ENCODE assay signal across 8 cellular contexts in genomic region chr4:174283507-174284180, GRCh38. TPM values are rescaled to one million over a fixed set of nuclear protein-coding genes. Genes with fewer than 3 reads are reported as not detected.
A peak's percentile ranks its signal among the peaks of the same experiment; 100 is the strongest.
DNase-seq lines count a peak whose midpoint lies in the region; ATAC-seq and TF ChIP-seq lines count a peak whose summit lies in the region.

CEP44 (plus strand) TSS chr4:174283911; CDS start chr4:174299122, 15,211 bp downstream.
FBXO8 (minus strand) TSS chr4:174283667; CDS start chr4:174263092, 20,575 bp downstream.

- peak within 1 kb of the TSS; percentile 82 for H3K4me3 ChIP-seq in AG10803 (ENCODE audit: low read length)

- peak within 1 kb of the TSS; percentile 99 for H3K27ac ChIP-seq in cingulate gyrus (ENCODE audit: low read depth, low read length)

- intact Hi-C loops in left colon (cut with DNase I, micrococcal nuclease) = no loop called here

- ATAC-seq in GM18909 (IDR thresholded peaks at IDR 0.05; ENCODE audit: poor library complexity, unreplicated experiment) = peak; percentile 69
- ATAC-seq in HG03196 (IDR thresholded peaks at IDR 0.05; ENCODE audit: unreplicated experiment) = peak; percentile 65
- ATAC-seq in left colon = peak; percentile 73

- peak; percentile 72 for DNase-seq in AG10803 (ENCODE audit: low read depth)
- peak; percentile 77 for DNase-seq in NCI-H446 treated with DMSO at 0.1 percent for 48 hours (lab: John Stamatoyannopoulos, UW)
- peak; percentile 55 to 59 for DNase-seq in activated CD4-positive, alpha-beta T cell treated with anti-CD3 and anti-CD28 coated beads for 4 hours
- DNase-seq in left colon = peak; percentile 56 to 76
- DNase-seq in stimulated activated CD4-positive, alpha-beta T cell treated with anti-CD3 and anti-CD28 coated beads, Interleukin-1b, Interleukin-23, amount 100 ng/mL, for 4 hours (ENCODE audit: low read depth in 2 of 2) = peak; percentile 32 to 39

- no peak for TF ChIP-seq CTCF in AG10803 (conservative IDR thresholded peaks at IDR 0.05; ENCODE audit: low read length)

RNA-seq across cellular contexts. Expression of gene CEP44, which starts in this region (rescaled TPM):
- total RNA-seq in left colon = 10 to 100 TPM; 10.7 to 15.5 TPM

RNA-seq across cellular contexts. Expression of gene FBXO8, which starts in this region (rescaled TPM):
- total RNA-seq in left colon = 10 to 100 TPM; 26.2 to 33.1 TPM

Comparison
In these comparisons a context has a peak if more than half of its experiments do, and no peak if none do; other contexts are left out.
1. Peak in every context shown above with its lines: DNase-seq, ATAC-seq, H3K4me3 ChIP-seq and H3K27ac ChIP-seq.